In the genomic region with DNA sequence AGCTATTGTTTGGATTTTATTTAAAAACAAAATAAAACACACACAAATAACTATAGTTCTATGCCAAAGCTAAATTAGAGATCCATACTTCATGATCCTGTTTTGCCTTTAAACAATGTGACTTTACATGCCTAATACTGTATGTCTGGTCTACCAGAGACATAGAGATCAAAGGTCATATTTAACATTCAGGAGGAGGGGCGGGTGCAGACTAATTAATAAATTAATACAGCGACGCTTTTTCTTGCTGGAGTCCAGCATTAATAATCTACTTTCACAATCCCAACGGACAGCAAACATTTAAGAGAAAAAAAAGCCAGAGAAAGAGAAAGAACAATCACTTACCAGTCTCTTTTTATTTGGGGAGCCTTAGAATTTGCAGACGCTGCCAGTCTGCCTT, we compare ENCODE assay signal across 9 cellular contexts. TPM values are rescaled to one million over a fixed set of nuclear protein-coding genes. Genes with fewer than 3 reads are reported as not detected.
DNase-seq lines count a peak whose midpoint lies in the region; ATAC-seq and TF ChIP-seq lines count a peak whose summit lies in the region.
"Had no signal": no experiment of that assay in that cellular context is flagged by ENCODE, and none has a peak within 500 bp of the region (broad histone marks: within the 10 kb centered on the region; RNA-seq: fewer than 3 reads in every experiment).

No MANE protein-coding gene starts in this region.

- H3K79me2 ChIP-seq in OCI-LY3 (ENCODE audit: low read length): peaks cover 6% of the 10 kb centered on the region

- H4K20me1 ChIP-seq in OCI-LY3 (ENCODE audit: insufficient read depth, low read length): no peaks in the 10 kb centered on the region

- H3K27me3 ChIP-seq in Caco-2 (replicated peaks; ENCODE audit: control insufficient read depth, insufficient read depth, low read length) (no peaks in the 10 kb centered on the region; the same call in 1 of the 2 replicates), OCI-LY3 (ENCODE audit: low read depth, low read length) (no peaks in the 10 kb centered on the region)

- ATAC-seq in GM19463 (IDR thresholded peaks at IDR 0.05; ENCODE audit: unreplicated experiment): no peak

- H3K4me2 ChIP-seq in OCI-LY3 (ENCODE audit: low read length): peak overlapping the region; percentile 56

- no peak for DNase-seq in Caco-2
- DNase-seq in epithelial cell of esophagus (ENCODE audit: low read depth): no peak
- no peak for DNase-seq in osteocyte (ENCODE audit: extremely low spot score, unreplicated experiment)
- DNase-seq in anterior cingulate cortex (lab: John Stamatoyannopoulos, UW): no peak
- no peak for DNase-seq in NK-92 (lab: John Stamatoyannopoulos, UW; ENCODE audit: unreplicated experiment)
- no peak for DNase-seq in RKO (ENCODE audit: low spot score)
- DNase-seq: GDM1 had no signal

- POLR2A ChIA-PET in Caco-2 (lab: Charles Lee): no interaction called here

- intact Hi-C loops in Caco-2 (cut with micrococcal nuclease; ENCODE audit: unreplicated experiment): loop anchor here (1.0 kb wide), 1 partner anchor 24 kb away; no protein-coding TSS in a partner anchor

- H3K36me3 Mint-ChIP-seq in Caco-2 (ENCODE audit: insufficient read depth, unreplicated experiment) (peaks cover 13% of the 10 kb centered on the region), osteocyte (ENCODE audit: unreplicated experiment) (no peaks in the 10 kb centered on the region)

- peak overlapping the region; percentile 24 for H3K27ac ChIP-seq in OCI-LY3 (ENCODE audit: low read length)

- H3K9me3 ChIP-seq in Caco-2 (no peaks in the 10 kb centered on the region), OCI-LY3 (ENCODE audit: insufficient read depth, low read length) (no peaks in the 10 kb centered on the region)

- H3K4me3 Mint-ChIP-seq in Caco-2 (ENCODE audit: unreplicated experiment) (peak overlapping the region; percentile 96), osteocyte (ENCODE audit: unreplicated experiment) (peak overlapping the region; percentile 78)

- H3K27me3 Mint-ChIP-seq in Caco-2 (ENCODE audit: insufficient read depth, unreplicated experiment): no peaks in the 10 kb centered on the region
- H3K27me3 Mint-ChIP-seq in osteocyte (ENCODE audit: unreplicated experiment): peaks cover 78% of the 10 kb centered on the region

- BruUV-seq in Caco-2 (replicated peaks; lab: Mats Ljungman, UMichigan): TSS peak; percentile 48

- no peak overlapping the region for H2AFZ ChIP-seq in OCI-LY3 (ENCODE audit: low read depth, low read length)

- peak overlapping the region; percentile 54 for H3K4me3 ChIP-seq in Caco-2 (ENCODE audit: low read depth, low read length)
- peak overlapping the region; percentile 82 for H3K4me3 ChIP-seq in OCI-LY3 (ENCODE audit: low read length)
- peak overlapping the region; percentile 41 for H3K4me3 ChIP-seq in epithelial cell of esophagus (ENCODE audit: low read length)

- H3K27ac Mint-ChIP-seq in Caco-2 (ENCODE audit: unreplicated experiment) (peak overlapping the region; percentile 86), osteocyte (ENCODE audit: unreplicated experiment) (no peak overlapping the region)

- H3K4me1 Mint-ChIP-seq in Caco-2 (ENCODE audit: low read depth, unreplicated experiment): peaks cover 6% of the 10 kb centered on the region
- peaks cover 27% of the 10 kb centered on the region for H3K4me1 Mint-ChIP-seq in osteocyte (ENCODE audit: unreplicated experiment)

- H3K36me3 ChIP-seq in Caco-2 (ENCODE audit: control insufficient read depth, insufficient read depth, low read length): no peaks in the 10 kb centered on the region
- H3K36me3 ChIP-seq in OCI-LY3 (replicated peaks; ENCODE audit: low read depth, low read length): no peaks in the 10 kb centered on the region

- H3K4me1 ChIP-seq in Caco-2 (peaks cover 15% of the 10 kb centered on the region), OCI-LY3 (ENCODE audit: low read length) (peaks cover 22% of the 10 kb centered on the region)

- H3K9ac ChIP-seq in OCI-LY3 (ENCODE audit: low read length): peak overlapping the region; percentile 66

- H3K9me3 Mint-ChIP-seq in Caco-2 (ENCODE audit: unreplicated experiment): no peaks in the 10 kb centered on the region
- no peaks in the 10 kb centered on the region for H3K9me3 Mint-ChIP-seq in osteocyte (ENCODE audit: unreplicated experiment)

- CTCF ChIA-PET in Caco-2 (lab: Charles Lee): no interaction called here

- TF ChIP-seq CTCF in Caco-2 (IDR thresholded peaks at IDR 0.05; ENCODE audit: insufficient read depth in 1 of 2, low read depth in 1 of 2, low read length in 1 of 2, severe bottlenecking in 1 of 2, unreplicated experiment in 1 of 2) (no peak), OCI-LY3 (IDR thresholded peaks at IDR 0.05; ENCODE audit: low read depth, low read length) (no peak), epithelial cell of esophagus (IDR thresholded peaks at IDR 0.05; ENCODE audit: insufficient read depth, low read depth, low read length, missing control alignments) (no peak), osteocyte (IDR thresholded peaks at IDR 0.05) (no peak)

RNA-seq across cellular contexts. Expression of a gene that starts 0.5 kb away (rescaled TPM):
- total RNA-seq in Caco-2 (2022): 2.9 and 3.1 TPM in 2 replicates
- not detected in 2 replicates for total RNA-seq in osteocyte
